ENCODE assay signal across 13 cellular contexts in the genomic region with DNA sequence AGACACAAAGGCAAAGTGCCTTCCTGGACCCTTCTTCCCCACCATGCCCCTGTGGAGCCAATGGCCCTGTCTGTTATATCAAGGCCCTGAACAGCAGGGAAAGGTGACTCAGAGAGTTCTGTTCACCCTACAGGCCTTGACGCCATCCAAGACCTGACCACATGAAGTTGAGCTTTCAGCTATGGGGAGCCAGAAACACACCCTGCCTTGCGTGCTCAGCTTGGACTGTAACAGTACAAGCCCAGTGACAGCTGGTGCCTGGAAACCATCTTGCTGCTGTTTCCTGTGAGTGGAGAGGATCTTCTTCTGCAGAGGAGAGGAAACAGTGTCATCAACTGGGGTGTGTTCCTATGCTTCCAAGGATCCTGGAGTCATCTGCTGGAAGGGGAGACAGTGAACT.
DNase-seq lines count a peak whose midpoint lies in the region; ATAC-seq and TF ChIP-seq lines count a peak whose summit lies in the region.
"Had no signal": no experiment of that assay in that cellular context is flagged by ENCODE, and none has a peak within 500 bp of the region (broad histone marks: within the 10 kb centered on the region; RNA-seq: fewer than 3 reads in every experiment).

No MANE protein-coding gene starts in this region.

- no peaks in the 10 kb centered on the region for H3K27me3 Mint-ChIP-seq in activated naive CD4-positive, alpha-beta T cell treated with anti-CD3 and anti-CD28 coated beads, Interleukin-2, amount 50 U/mL, for 24 hours
- H3K27me3 Mint-ChIP-seq: IgD-negative memory B cell had no signal

- H3K36me3 ChIP-seq in hepatocyte (replicated peaks; ENCODE audit: insufficient read depth, low read depth) = no peaks in the 10 kb centered on the region
- H3K36me3 ChIP-seq in stomach = no peaks in the 10 kb centered on the region

- H3K36me3 Mint-ChIP-seq in activated naive CD4-positive, alpha-beta T cell treated with anti-CD3 and anti-CD28 coated beads, Interleukin-2, amount 50 U/mL, for 24 hours = no peaks in the 10 kb centered on the region
- peaks cover 6 to 19% of the 10 kb centered on the region in 2 donors for H3K36me3 Mint-ChIP-seq in activated naive CD4-positive, alpha-beta T cell treated with anti-CD3 and anti-CD28 coated beads, Interleukin-2, amount 50 U/mL, for 72 hours

- H3K27ac ChIP-seq in hepatocyte = peak overlapping the region; percentile 36
- peak overlapping the region in 1 of 5 donors; percentile 13 for H3K27ac ChIP-seq in stomach
- H3K27ac ChIP-seq: dorsolateral prefrontal cortex had no signal

- no peak for ATAC-seq in activated naive CD4-positive, alpha-beta T cell treated with anti-CD3 and anti-CD28 coated beads, Interleukin-2, amount 50 U/mL, for 72 hours

- H4K20me1 ChIP-seq in hepatocyte (ENCODE audit: insufficient read depth, poor library complexity, severe bottlenecking) = no peaks in the 10 kb centered on the region

- peaks cover 30% of the 10 kb centered on the region for H3K4me1 Mint-ChIP-seq in activated naive CD4-positive, alpha-beta T cell treated with anti-CD3 and anti-CD28 coated beads, Interleukin-2, amount 50 U/mL, for 24 hours

- no peaks in the 10 kb centered on the region for H3K9me2 ChIP-seq in hepatocyte (replicated peaks; ENCODE audit: insufficient read depth)

- no peak for DNase-seq in activated naive CD4-positive, alpha-beta T cell treated with anti-CD3 and anti-CD28 coated beads, Interleukin-2, amount 50 U/mL, for 72 hours (ENCODE audit: low spot score in 2 of 2)
- peak; percentile 70 for DNase-seq in RPMI7951 (ENCODE audit: low read depth)
- peak; percentile 48 for DNase-seq in hepatocyte (ENCODE audit: low spot score)
- peak; percentile 18 for DNase-seq in stomach
- DNase-seq in HCEC 1CT = no peak
- no peak for DNase-seq in NCI-H774 (lab: John Stamatoyannopoulos, UW)
- DNase-seq in stimulated activated CD4-positive, alpha-beta T cell treated with anti-CD3 and anti-CD28 coated beads, Interleukin-4, amount 100 ng/mL, for 24 hours = no peak
- DNase-seq: dorsolateral prefrontal cortex, NCI-H187 treated with DMSO at 0.1 percent for 48 hours, NCI-H69 had no signal

- no peak overlapping the region for H3K4me2 ChIP-seq in hepatocyte

- H3K27me3 ChIP-seq in hepatocyte = no peaks in the 10 kb centered on the region
- peaks cover 0 to 21% (median 20%) of the 10 kb centered on the region in 3 donors for H3K27me3 ChIP-seq in stomach

- no peak for TF ChIP-seq EP300 in stomach (IDR thresholded peaks at IDR 0.05)

- no peak overlapping the region for H2AFZ ChIP-seq in hepatocyte

- TF ChIP-seq CTCF in hepatocyte (IDR thresholded peaks at IDR 0.05; ENCODE audit: poor library complexity) (no peak), stomach (IDR thresholded peaks at IDR 0.05) (no peak)

- WGBS in hepatocyte (ENCODE audit: low lambda C conversion rate, missing lambda C conversion rate) = 73% methylated on average over 2 of the region's 2 CpGs
- 85 to 95% (median 93%) methylated on average over 2 of the region's 2 CpGs for WGBS in stomach, 5 donors

- H3K79me2 ChIP-seq in hepatocyte = no peaks in the 10 kb centered on the region

- intact Hi-C loops in stomach (cut with DNase I; ENCODE audit: low total_unique reads) = no loop called here

- H3K4me1 ChIP-seq in hepatocyte (ENCODE audit: insufficient read depth) (peaks cover 23% of the 10 kb centered on the region), stomach (peaks cover 6 to 32% (median 17%) of the 10 kb centered on the region in 4 donors)

- no peak overlapping the region for H3K27ac Mint-ChIP-seq in activated naive CD4-positive, alpha-beta T cell treated with anti-CD3 and anti-CD28 coated beads, Interleukin-2, amount 50 U/mL, for 24 hours
- peak overlapping the region in 1 of 2 donors; percentile 19 for H3K27ac Mint-ChIP-seq in activated naive CD4-positive, alpha-beta T cell treated with anti-CD3 and anti-CD28 coated beads, Interleukin-2, amount 50 U/mL, for 72 hours
- H3K27ac Mint-ChIP-seq: IgD-negative memory B cell, mesothelial cell of epicardium had no signal

- H3K4me3 ChIP-seq in hepatocyte (no peak overlapping the region), stomach (no peak overlapping the region)
- H3K4me3 ChIP-seq: dorsolateral prefrontal cortex had no signal

- H3K4me3 Mint-ChIP-seq in activated naive CD4-positive, alpha-beta T cell treated with anti-CD3 and anti-CD28 coated beads, Interleukin-2, amount 50 U/mL, for 24 hours = peak overlapping the region; percentile 23
- H3K4me3 Mint-ChIP-seq: mesothelial cell of epicardium had no signal

- TF ChIP-seq POLR2A in stomach (IDR thresholded peaks at IDR 0.05) = no peak

- H3K9me3 Mint-ChIP-seq in activated naive CD4-positive, alpha-beta T cell treated with anti-CD3 and anti-CD28 coated beads, Interleukin-2, amount 50 U/mL, for 24 hours = no peaks in the 10 kb centered on the region
- peaks cover 3 to 6% of the 10 kb centered on the region in 2 donors for H3K9me3 Mint-ChIP-seq in activated naive CD4-positive, alpha-beta T cell treated with anti-CD3 and anti-CD28 coated beads, Interleukin-2, amount 50 U/mL, for 72 hours
- H3K9me3 Mint-ChIP-seq: IgD-negative memory B cell had no signal

- H3K9me3 ChIP-seq in hepatocyte (ENCODE audit: low read depth) = no peaks in the 10 kb centered on the region
- H3K9me3 ChIP-seq in stomach = no peaks in the 10 kb centered on the region

Comparison
In these comparisons a context has a peak if more than half of its experiments do, and no peak if none do; other contexts are left out.
1. DNase-seq: peak in RPMI7951 (single experiment), hepatocyte (single experiment) and stomach (single experiment); none in activated naive CD4-positive, alpha-beta T cell treated with anti-CD3 and anti-CD28 coated beads, Interleukin-2, amount 50 U/mL, for 72 hours (0 of 2), HCEC 1CT (single experiment), NCI-H774 (single experiment) and stimulated activated CD4-positive, alpha-beta T cell treated with anti-CD3 and anti-CD28 coated beads, Interleukin-4, amount 100 ng/mL, for 24 hours (single experiment).